27 cellular contexts compared by ENCODE assay signal in genomic region chr3:172222474-172223071, GRCh38.
DNase-seq lines count a peak whose midpoint lies in the region; ATAC-seq and TF ChIP-seq lines count a peak whose summit lies in the region.
"Had no signal": no experiment of that assay in that cellular context is flagged by ENCODE, and none has a peak within 500 bp of the region (broad histone marks: within the 10 kb centered on the region; RNA-seq: fewer than 3 reads in every experiment).

No MANE protein-coding gene starts in this region.

- no peaks in the 10 kb centered on the region for H3K9me2 ChIP-seq in SK-N-SH

- peaks cover 16% of the 10 kb centered on the region for H3K36me3 Mint-ChIP-seq in nephron progenitor cell (ENCODE audit: low read depth)
- no peaks in the 10 kb centered on the region for H3K36me3 Mint-ChIP-seq in activated T-helper 2 cell treated with anti-CD3 and anti-CD28 coated beads, Interferon-gamma antibody, Interleukin-2, Interleukin-4, amounts not matched to agents 10 μg/mL and 5 μg/mL and 100 μg/mL, durations not matched to agents 14 hours and 24 hours and 36 hours (ENCODE audit: low read depth)

- no peak for DNase-seq in SK-N-SH
- DNase-seq in adrenal gland, result no peak
- DNase-seq in nephron progenitor cell, result no peak
- no peak for DNase-seq in activated T-helper 2 cell treated with anti-CD3 and anti-CD28 coated beads, Interferon-gamma antibody, Interleukin-2, Interleukin-4, amounts not matched to agents 10 μg/mL and 5 μg/mL and 100 μg/mL, durations not matched to agents 14 hours and 24 hours and 36 hours (ENCODE audit: low spot score)
- no peak for DNase-seq in activated T-cell treated with anti-CD3 and anti-CD28 coated beads, Interleukin-2, amount 50 U/mL, for 1 hour
- DNase-seq in NOMO-1 treated with DMSO at 0.1 percent for 48 hours (lab: John Stamatoyannopoulos, UW; ENCODE audit: unreplicated experiment), result no peak
- DNase-seq: 8988T; activated CD4-positive, alpha-beta T cell treated with anti-CD3 and anti-CD28 coated beads for 36 hours; activated naive CD8-positive, alpha-beta T cell treated with anti-CD3 and anti-CD28 coated beads, Interleukin-2, amount 50 U/mL, for 24 hours; CD4-positive, alpha-beta T cell; DMS 273 treated with DMSO at 0.1 percent for 48 hours; hypothalamus; immature natural killer cell; KBM-7; left colon; NCI-H1105 treated with DMSO at 0.1 percent for 48 hours; NCI-H2029 treated with DMSO at 0.1 percent for 48 hours; NCI-H226; NCI-H82; pancreas; stimulated activated CD4-positive, alpha-beta T cell treated with anti-CD3 and anti-CD28 coated beads, Interleukin-4, amount 100 ng/mL, for 24 hours had no signal

- no peaks in the 10 kb centered on the region for H3K27me3 ChIP-seq in SK-N-SH (ENCODE audit: insufficient read depth)
- no peaks in the 10 kb centered on the region for H3K27me3 ChIP-seq in adrenal gland
- H3K27me3 ChIP-seq: pancreas, right atrium auricular region, suprapubic skin had no signal

- no peak for TF ChIP-seq RAD21 in SK-N-SH (IDR thresholded peaks at IDR 0.05; ENCODE audit: low read length)

- H3F3A ChIP-seq in SK-N-SH (replicated peaks; ENCODE audit: insufficient read depth), result peaks cover 31% of the 10 kb centered on the region

- WGBS in SK-N-SH (ENCODE audit: low lambda C conversion rate), result 72% methylated on average over 10 of the region's 10 CpGs
- 63 to 85% (median 78%) methylated on average over 5 to 10 of the region's 10 CpGs for WGBS in adrenal gland, 4 donors

- intact Hi-C loops in adrenal gland (cut with DNase I), result no loop called here
- intact Hi-C loops in activated T-helper 2 cell treated with anti-CD3 and anti-CD28 coated beads, Interferon-gamma antibody, Interleukin-2, Interleukin-4, amounts not matched to agents 10 μg/mL and 5 μg/mL and 100 μg/mL, durations not matched to agents 14 hours and 24 hours and 36 hours (cut with micrococcal nuclease), result no loop called here

- ATAC-seq in SK-N-SH treated with all-trans-retinoic acid at 6 μM for 48 hours (no peak), HG03135 (IDR thresholded peaks at IDR 0.05; ENCODE audit: unreplicated experiment) (no peak)
- ATAC-seq: activated CD4-positive, alpha-beta T cell treated with anti-CD3 and anti-CD28 coated beads for 36 hours; activated naive CD8-positive, alpha-beta T cell treated with anti-CD3 and anti-CD28 coated beads, Interleukin-2, amount 50 U/mL, for 24 hours; left colon; pancreas; stimulated activated memory B cell treated with anti-CD40 and anti-IgM and Interleukin-4, amounts not matched to agents 10 μg/mL and 1 μg/mL and 100 μg/mL, for 72 hours had no signal

- TF ChIP-seq EP300 in SK-N-SH (IDR thresholded peaks at IDR 0.05; ENCODE audit: borderline replicate concordance in 1 of 2, low read depth in 1 of 2, low read length in 1 of 2), result 0 out of 4 replicates have a peak, but pooled peaks of 1 of the 2 experiments have one; percentile 15

- peaks cover 90% of the 10 kb centered on the region for H3K79me2 ChIP-seq in SK-N-SH (ENCODE audit: insufficient read depth)

- H3K4me3 Mint-ChIP-seq in nephron progenitor cell, result peak overlapping the region; percentile 35
- no peak overlapping the region for H3K4me3 Mint-ChIP-seq in activated T-helper 2 cell treated with anti-CD3 and anti-CD28 coated beads, Interferon-gamma antibody, Interleukin-2, Interleukin-4, amounts not matched to agents 10 μg/mL and 5 μg/mL and 100 μg/mL, durations not matched to agents 14 hours and 24 hours and 36 hours (ENCODE audit: low read depth)
- H3K4me3 Mint-ChIP-seq: activated CD4-positive, alpha-beta T cell treated with anti-CD3 and anti-CD28 coated beads for 36 hours; activated naive CD8-positive, alpha-beta T cell treated with anti-CD3 and anti-CD28 coated beads, Interleukin-2, amount 50 U/mL, for 24 hours; CD4-positive, alpha-beta T cell; immature natural killer cell; memory B cell; stimulated activated memory B cell treated with anti-CD40 and anti-IgM and Interleukin-4, amounts not matched to agents 10 μg/mL and 1 μg/mL and 100 μg/mL, for 72 hours had no signal

- H3K4me1 ChIP-seq in SK-N-SH (ENCODE audit: control insufficient read depth in 1 of 2, insufficient read depth in 2 of 2, low read depth in 1 of 2, low read length in 1 of 2), result peaks cover 25 to 29% of the 10 kb centered on the region in 2 experiments
- H3K4me1 ChIP-seq in adrenal gland (replicated peaks in 1 of 2), result peaks cover 31 to 71% of the 10 kb centered on the region in 2 donors

- peak overlapping the region; percentile 70 for H3K27ac Mint-ChIP-seq in nephron progenitor cell
- H3K27ac Mint-ChIP-seq in activated T-helper 2 cell treated with anti-CD3 and anti-CD28 coated beads, Interferon-gamma antibody, Interleukin-2, Interleukin-4, amounts not matched to agents 10 μg/mL and 5 μg/mL and 100 μg/mL, durations not matched to agents 14 hours and 24 hours and 36 hours, result no peak overlapping the region
- H3K27ac Mint-ChIP-seq: activated CD4-positive, alpha-beta T cell treated with anti-CD3 and anti-CD28 coated beads for 36 hours; activated naive CD8-positive, alpha-beta T cell treated with anti-CD3 and anti-CD28 coated beads, Interleukin-2, amount 50 U/mL, for 24 hours; CD4-positive, alpha-beta T cell; memory B cell; stimulated activated memory B cell treated with anti-CD40 and anti-IgM and Interleukin-4, amounts not matched to agents 10 μg/mL and 1 μg/mL and 100 μg/mL, for 72 hours had no signal

- peak overlapping the region; percentile 45; the same call in 1 of the 2 replicates for H3K4me2 ChIP-seq in SK-N-SH

- H3K36me3 ChIP-seq in SK-N-SH (replicated peaks in 1 of 2; ENCODE audit: control insufficient read depth in 1 of 2, insufficient read depth in 2 of 2, low read length in 1 of 2) (peaks cover 5 to 16% of the 10 kb centered on the region in 2 experiments), adrenal gland (replicated peaks in 1 of 2) (peaks cover 0 to 6% of the 10 kb centered on the region in 2 donors)
- H3K36me3 ChIP-seq: suprapubic skin had no signal

- no peak for TF ChIP-seq POLR2A in adrenal gland (IDR thresholded peaks at IDR 0.05)

- CTCF ChIA-PET in SK-N-SH (lab: Yijun Ruan, JAX), result interaction anchor here (0.9 to 1.6 kb wide), 3 partner anchors 17 to 119 kb away, joined by 3 to 4 read pairs (median 3); no protein-coding TSS in a partner anchor

- H3K9ac ChIP-seq in SK-N-SH, result no peak overlapping the region

- H3K4me1 Mint-ChIP-seq in nephron progenitor cell, result peaks cover 85% of the 10 kb centered on the region
- peaks cover 10% of the 10 kb centered on the region for H3K4me1 Mint-ChIP-seq in activated T-helper 2 cell treated with anti-CD3 and anti-CD28 coated beads, Interferon-gamma antibody, Interleukin-2, Interleukin-4, amounts not matched to agents 10 μg/mL and 5 μg/mL and 100 μg/mL, durations not matched to agents 14 hours and 24 hours and 36 hours (ENCODE audit: low read depth)
- H3K4me1 Mint-ChIP-seq: stimulated activated memory B cell treated with anti-CD40 and anti-IgM and Interleukin-4, amounts not matched to agents 10 μg/mL and 1 μg/mL and 100 μg/mL, for 72 hours had no signal

- no peaks in the 10 kb centered on the region for H3K9me3 Mint-ChIP-seq in nephron progenitor cell
- H3K9me3 Mint-ChIP-seq in activated T-helper 2 cell treated with anti-CD3 and anti-CD28 coated beads, Interferon-gamma antibody, Interleukin-2, Interleukin-4, amounts not matched to agents 10 μg/mL and 5 μg/mL and 100 μg/mL, durations not matched to agents 14 hours and 24 hours and 36 hours, result no peaks in the 10 kb centered on the region
- H3K9me3 Mint-ChIP-seq: activated naive CD8-positive, alpha-beta T cell treated with anti-CD3 and anti-CD28 coated beads, Interleukin-2, amount 50 U/mL, for 24 hours; CD4-positive, alpha-beta T cell; immature natural killer cell; memory B cell; stimulated activated memory B cell treated with anti-CD40 and anti-IgM and Interleukin-4, amounts not matched to agents 10 μg/mL and 1 μg/mL and 100 μg/mL, for 72 hours had no signal

- no peak overlapping the region; a peak in 1 of 4 replicates for H3K4me3 ChIP-seq in SK-N-SH (ENCODE audit: low read depth in 2 of 2, low read length in 1 of 2)
- H3K4me3 ChIP-seq in adrenal gland, result no peak overlapping the region
- H3K4me3 ChIP-seq: pancreas, right atrium auricular region, suprapubic skin had no signal

- H3K27ac ChIP-seq in SK-N-SH (ENCODE audit: low read depth in 2 of 2, low read length in 1 of 2) (peak overlapping the region in 1 of 2 experiments; percentile 71; a peak in 3 of 4 replicates), adrenal gland (peak overlapping the region in 4 of 5 donors; percentile 3 to 69 (median 42))
- H3K27ac ChIP-seq: pancreas, right atrium auricular region, suprapubic skin had no signal

- no peaks in the 10 kb centered on the region for H3K27me3 Mint-ChIP-seq in nephron progenitor cell (ENCODE audit: low read depth, poor library complexity)
- H3K27me3 Mint-ChIP-seq in activated T-helper 2 cell treated with anti-CD3 and anti-CD28 coated beads, Interferon-gamma antibody, Interleukin-2, Interleukin-4, amounts not matched to agents 10 μg/mL and 5 μg/mL and 100 μg/mL, durations not matched to agents 14 hours and 24 hours and 36 hours (ENCODE audit: low read depth), result no peaks in the 10 kb centered on the region
- H3K27me3 Mint-ChIP-seq: activated CD4-positive, alpha-beta T cell treated with anti-CD3 and anti-CD28 coated beads for 36 hours; activated naive CD8-positive, alpha-beta T cell treated with anti-CD3 and anti-CD28 coated beads, Interleukin-2, amount 50 U/mL, for 24 hours; CD4-positive, alpha-beta T cell; memory B cell; stimulated activated memory B cell treated with anti-CD40 and anti-IgM and Interleukin-4, amounts not matched to agents 10 μg/mL and 1 μg/mL and 100 μg/mL, for 72 hours had no signal

- no peak overlapping the region for H2AFZ ChIP-seq in SK-N-SH (ENCODE audit: low read depth)

- TF ChIP-seq CTCF in SK-N-SH (IDR thresholded peaks at IDR 0.05) (no peak), adrenal gland (IDR thresholded peaks at IDR 0.05) (no peak), nephron progenitor cell (IDR thresholded peaks at IDR 0.05) (no peak)

- POLR2A ChIA-PET in SK-N-SH (lab: Yijun Ruan, JAX), result no interaction called here

- H3K9me3 ChIP-seq in SK-N-SH (no peaks in the 10 kb centered on the region), adrenal gland (replicated peaks in 1 of 3) (no peaks in the 10 kb centered on the region)
- H3K9me3 ChIP-seq: pancreas, right atrium auricular region, suprapubic skin had no signal

- peaks cover 16% of the 10 kb centered on the region; the same call in 1 of the 2 replicates for H4K20me1 ChIP-seq in SK-N-SH (ENCODE audit: insufficient read depth)

TF ChIP-seq in SK-N-SH, 30 proteins besides CTCF, POLR2A, EP300 and RAD21 (continues in another document):
- TF ChIP-seq YY1 (IDR thresholded peaks at IDR 0.05; ENCODE audit: low read depth), result no peak
- no peak for TF ChIP-seq JUND (IDR thresholded peaks at IDR 0.05)
- peak; percentile 76; the same call in 1 of the 2 replicates for TF ChIP-seq GATA2 (CRISPR knock-in tag; IDR thresholded peaks at IDR 0.05)

TF ChIP-seq in SK-N-SH treated with all-trans-retinoic acid at 6 μM for 48 hours, 23 proteins besides CTCF, POLR2A, EP300 and RAD21 (continues in another document):
- TF ChIP-seq ZFP3 (CRISPR knock-in tag; IDR thresholded peaks at IDR 0.05) (no peak), TCF4 (CRISPR knock-in tag; IDR thresholded peaks at IDR 0.05; ENCODE audit: borderline replicate concordance) (no peak), OSR1 (CRISPR knock-in tag; IDR thresholded peaks at IDR 0.05) (no peak)
